ENCODE assay signal across 13 cellular contexts in genomic region chr3:46713898-46714552, GRCh38. TPM values are rescaled to one million over a fixed set of nuclear protein-coding genes. Genes with fewer than 3 reads are reported as not detected.
DNase-seq lines count a peak whose midpoint lies in the region; ATAC-seq and TF ChIP-seq lines count a peak whose summit lies in the region.
"Had no signal": no experiment of that assay in that cellular context is flagged by ENCODE, and none has a peak within 500 bp of the region (broad histone marks: within the 10 kb centered on the region; RNA-seq: fewer than 3 reads in every experiment).

No MANE protein-coding gene starts in this region.

- H3K36me3 ChIP-seq in heart left ventricle (no peaks in the 10 kb centered on the region), upper lobe of right lung (no peaks in the 10 kb centered on the region)
- H3K36me3 ChIP-seq: left ventricle myocardium inferior had no signal

- H3K4me1 ChIP-seq in heart left ventricle (peaks cover 0 to 16% (median 0%) of the 10 kb centered on the region in 12 donors), upper lobe of right lung (no peaks in the 10 kb centered on the region)

- H3K27ac ChIP-seq in heart left ventricle (no peak overlapping the region), coronary artery (no peak overlapping the region), upper lobe of right lung (no peak overlapping the region)
- H3K27ac ChIP-seq: epithelial cell of prostate, left ventricle myocardium inferior had no signal

- intact Hi-C loops in heart left ventricle (cut with DNase I) (loop anchor here in 1 of 10 donors (10.0 kb wide), 1 partner anchor 121 kb away; no protein-coding TSS in a partner anchor), Right ventricle myocardium inferior (cut with DNase I) (no loop called here), upper lobe of right lung (cut with DNase I) (no loop called here)

- no peak for TF ChIP-seq POLR2A in heart left ventricle (IDR thresholded peaks at IDR 0.05)

- DNase-seq in heart left ventricle (peak in 3 of 5 donors; percentile 5 to 53 (median 14)), Right ventricle myocardium inferior (ENCODE audit: missing footprints) (no peak), coronary artery (ENCODE audit: low spot score) (peak; percentile 65), upper lobe of right lung (peak; percentile 73), middle frontal gyrus (ENCODE audit: extremely low spot score, low spot score) (no peak), midbrain (lab: John Stamatoyannopoulos, UW) (no peak)
- DNase-seq: amygdala, COR-L47, left ventricle myocardium inferior had no signal

- ATAC-seq in heart left ventricle (no peak), Right ventricle myocardium inferior (no peak), HG02678 (IDR thresholded peaks at IDR 0.05; ENCODE audit: unreplicated experiment) (peak; percentile 53), upper lobe of right lung (peak; percentile 59), HG03039 (IDR thresholded peaks at IDR 0.05; ENCODE audit: unreplicated experiment) (no peak)

- WGBS in heart left ventricle, 4 donors: 79 to 90% (median 86%) methylated on average over 13 to 22 of the region's 22 CpGs

- no peaks in the 10 kb centered on the region for H3K9me3 ChIP-seq in heart left ventricle
- no peaks in the 10 kb centered on the region for H3K9me3 ChIP-seq in upper lobe of right lung
- H3K9me3 ChIP-seq: left ventricle myocardium inferior had no signal

- H3K27me3 ChIP-seq in heart left ventricle (peaks cover 0 to 11% (median 5%) of the 10 kb centered on the region in 9 donors), upper lobe of right lung (no peaks in the 10 kb centered on the region)

- TF ChIP-seq CTCF in heart left ventricle (IDR thresholded peaks at IDR 0.05): no peak
- TF ChIP-seq CTCF in coronary artery (IDR thresholded peaks at IDR 0.05): no peak
- TF ChIP-seq CTCF in upper lobe of right lung (IDR thresholded peaks at IDR 0.05): no peak

- no peak overlapping the region for H3K4me3 ChIP-seq in heart left ventricle
- no peak overlapping the region for H3K4me3 ChIP-seq in coronary artery
- no peak overlapping the region for H3K4me3 ChIP-seq in upper lobe of right lung
- H3K4me3 ChIP-seq: left ventricle myocardium inferior, skin epidermis had no signal

RNA-seq across cellular contexts. Expression of gene PRSS50, which starts 3.6 kb away (rescaled TPM):
- total RNA-seq in heart left ventricle (under 1 TPM in 7 of 9 donors, not detected in 2; 0.23 to 0.65 (median 0.35) TPM), Right ventricle myocardium inferior (0.11 TPM), upper lobe of right lung (0.20 TPM)
- under 1 TPM; 0.06 to 0.46 TPM for polyA plus RNA-seq in heart left ventricle

RNA-seq across cellular contexts. Expression of gene TMIE, which starts 12.8 kb away (rescaled TPM):
- total RNA-seq in heart left ventricle (under 1 TPM in 8 of 9 donors, not detected in 1; 0.47 to 0.95 (median 0.61) TPM), Right ventricle myocardium inferior (0.89 TPM), upper lobe of right lung (1.7 TPM)
- under 1 TPM; 0.46 to 0.69 TPM for polyA plus RNA-seq in heart left ventricle

RNA-seq across cellular contexts. Expression of gene ALS2CL, which starts 20.5 kb away (rescaled TPM):
- total RNA-seq in heart left ventricle: 10 to 100 TPM; 11.8 to 40.7 (median 25.4) TPM
- 10 to 100 TPM; 12.4 to 37.1 TPM for polyA plus RNA-seq in heart left ventricle
- total RNA-seq in Right ventricle myocardium inferior: 36.9 TPM
- total RNA-seq in upper lobe of right lung: 64.5 TPM

Comparison
In these comparisons a context has a peak if more than half of its experiments do, and no peak if none do; other contexts are left out.
1. DNase-seq: peak in heart left ventricle (3 of 5), coronary artery (single experiment) and upper lobe of right lung (single experiment); none in Right ventricle myocardium inferior (single experiment), middle frontal gyrus (single experiment) and midbrain (single experiment).
2. ATAC-seq: peak in HG02678 (single experiment) and upper lobe of right lung (single experiment); none in heart left ventricle (0 of 4), Right ventricle myocardium inferior (single experiment) and HG03039 (single experiment).